ENCODE assay signal across 14 cellular contexts in the genomic region with DNA sequence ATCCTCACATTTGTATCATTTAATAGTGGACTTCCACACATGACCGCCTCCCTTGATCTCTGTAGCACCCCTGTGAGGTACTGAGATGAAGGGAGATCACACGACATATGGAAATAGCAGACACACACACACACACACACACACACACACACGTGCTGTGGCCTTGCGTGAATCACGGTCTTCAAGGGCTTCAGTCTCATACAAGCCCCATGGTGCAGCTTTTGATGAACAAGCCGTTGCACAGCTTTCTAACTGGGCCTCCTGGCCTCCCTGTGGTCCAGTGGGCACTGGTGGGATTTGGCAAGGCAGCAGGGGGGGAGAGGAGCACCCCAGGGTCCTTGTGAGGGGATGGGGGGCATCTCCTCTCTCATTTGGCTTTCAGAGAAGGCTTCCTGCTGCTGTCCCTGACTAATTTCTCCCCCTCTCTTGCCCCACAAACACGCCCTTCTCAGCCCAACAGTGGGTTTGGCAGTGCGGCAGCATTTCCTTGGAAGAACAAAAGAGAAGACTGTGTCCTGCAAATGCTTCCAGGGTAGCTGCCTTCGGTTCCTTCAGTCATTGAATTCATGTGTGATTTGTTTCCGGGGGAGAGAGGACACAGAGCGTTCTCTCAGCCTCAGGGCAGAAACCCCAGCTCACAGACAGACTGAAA.
DNase-seq lines count a peak whose midpoint lies in the region; ATAC-seq and TF ChIP-seq lines count a peak whose summit lies in the region.
"Had no signal": no experiment of that assay in that cellular context is flagged by ENCODE, and none has a peak within 500 bp of the region (broad histone marks: within the 10 kb centered on the region; RNA-seq: fewer than 3 reads in every experiment).

No MANE protein-coding gene starts in this region.

- no peaks in the 10 kb centered on the region for H3K36me3 ChIP-seq in RWPE2 (ENCODE audit: low read depth)
- H3K36me3 ChIP-seq: gastroesophageal sphincter, HAP-1, prostate gland had no signal

- H3K4me3 ChIP-seq in RWPE2 (ENCODE audit: severe bottlenecking), result no peak overlapping the region
- H3K4me3 ChIP-seq: gastroesophageal sphincter, HAP-1, prostate gland had no signal

- no peaks in the 10 kb centered on the region for H3K27me3 ChIP-seq in RWPE2 (ENCODE audit: insufficient read depth, poor library complexity, severe bottlenecking)
- H3K27me3 ChIP-seq: gastroesophageal sphincter had no signal

- intact Hi-C loops in sciatic nerve (cut with DNase I), result no loop called here

- ATAC-seq in RWPE2 (ENCODE audit: low read depth) (no peak), sciatic nerve (no peak), GM19463 (IDR thresholded peaks at IDR 0.05; ENCODE audit: unreplicated experiment) (no peak)
- ATAC-seq: activated T-cell treated with anti-CD3 and anti-CD28 coated beads, Interleukin-2, amount 50 U/mL, for 4 hours; gastroesophageal sphincter had no signal

- DNase-seq in GM03348 (ENCODE audit: low spot score) (peak; percentile 38), RWPE2 (ENCODE audit: low spot score) (peak; percentile 30), fibroblast of gingiva (ENCODE audit: low read depth) (peak; percentile 34), sciatic nerve (ENCODE audit: low spot score) (peak; percentile 47), SIG-M5 treated with dmso at 0.1 percent for 504 hours (lab: John Stamatoyannopoulos, UW; ENCODE audit: unreplicated experiment) (no peak), GM20000 (ENCODE audit: low spot score) (no peak), NCI-H1092 (lab: John Stamatoyannopoulos, UW) (no peak)
- DNase-seq: activated CD4-positive, alpha-beta T cell treated with anti-CD3 and anti-CD28 coated beads, Interleukin-2, amount 50 U/mL, for 1 hour; activated T-cell treated with anti-CD3 and anti-CD28 coated beads, Interleukin-2, amount 50 U/mL, for 4 hours; NCI-H1048 had no signal

- no peak for TF ChIP-seq CTCF in RWPE2 (IDR thresholded peaks at IDR 0.05; ENCODE audit: poor library complexity, severe bottlenecking)
- TF ChIP-seq CTCF in GM20000 (IDR thresholded peaks at IDR 0.05; ENCODE audit: extremely low read depth, missing control alignments), result no peak

- no peak overlapping the region for H3K27ac ChIP-seq in RWPE2 (ENCODE audit: poor library complexity, severe bottlenecking)
- H3K27ac ChIP-seq: prostate gland had no signal

- no peaks in the 10 kb centered on the region for H3K9me3 ChIP-seq in RWPE2 (ENCODE audit: severe bottlenecking)
- H3K9me3 ChIP-seq: gastroesophageal sphincter, HAP-1, prostate gland had no signal

- peaks cover 39% of the 10 kb centered on the region for H3K4me1 ChIP-seq in RWPE2 (ENCODE audit: insufficient read depth, poor library complexity, severe bottlenecking)

Comparison
In these comparisons a context has a peak if more than half of its experiments do, and no peak if none do; other contexts are left out.
1. DNase-seq: peak in GM03348 (single experiment), RWPE2 (single experiment), fibroblast of gingiva (single experiment) and sciatic nerve (single experiment); none in SIG-M5 treated with dmso at 0.1 percent for 504 hours (single experiment), GM20000 (single experiment) and NCI-H1092 (single experiment).